26 cellular contexts compared by ENCODE assay signal in the genomic region with DNA sequence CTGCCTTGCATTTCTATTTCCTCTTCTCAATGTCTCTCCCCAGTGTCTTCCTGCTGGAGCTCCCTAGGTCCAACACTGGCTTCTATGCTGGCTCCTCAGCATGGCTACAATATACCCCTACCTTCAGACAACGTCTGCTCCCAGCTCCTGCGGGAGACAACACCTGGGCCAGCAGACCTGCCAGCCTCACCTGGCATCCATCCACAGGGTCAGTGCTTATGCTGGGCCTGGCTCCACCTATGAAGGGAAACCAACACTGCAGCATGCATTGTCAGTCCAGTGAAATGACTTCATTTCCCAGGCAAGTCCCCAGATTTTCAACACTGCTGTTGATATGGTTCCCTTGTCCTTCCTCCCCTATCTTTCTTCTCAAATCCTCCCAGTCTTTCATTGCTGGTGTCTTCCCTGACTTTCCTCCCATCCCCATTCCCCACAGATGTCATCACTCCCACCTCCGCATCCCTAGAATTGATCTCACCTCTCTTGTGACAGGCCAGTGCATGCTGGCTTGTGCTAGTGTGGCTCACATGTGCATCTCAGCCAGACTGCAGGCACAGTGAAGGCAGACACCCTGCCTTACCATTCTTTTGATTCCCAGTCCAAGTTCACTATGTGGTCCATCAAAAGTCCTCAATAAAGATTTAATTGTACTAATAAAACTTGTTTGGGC.
DNase-seq lines count a peak whose midpoint lies in the region; ATAC-seq, FAIRE-seq and TF ChIP-seq lines count a peak whose summit lies in the region.
"Had no signal": no experiment of that assay in that cellular context is flagged by ENCODE, and none has a peak within 500 bp of the region (broad histone marks: within the 10 kb centered on the region; RNA-seq: fewer than 3 reads in every experiment).

No MANE protein-coding gene starts in this region.

- H3K36me3 Mint-ChIP-seq in natural killer cell treated with Interleukin-12 subunit alpha and Interleukin-12 subunit beta and Interleukin-15 and Interleukin-18, amount 100 ng/mL, for 72 hours = no peaks in the 10 kb centered on the region
- H3K36me3 Mint-ChIP-seq in natural killer cell (no peaks in the 10 kb centered on the region), astrocyte (ENCODE audit: low read depth, unreplicated experiment) (no peaks in the 10 kb centered on the region)
- H3K36me3 Mint-ChIP-seq: CD8-positive, alpha-beta memory T cell had no signal

- no peaks in the 10 kb centered on the region for H3K79me2 ChIP-seq in astrocyte (ENCODE audit: insufficient read depth, low read length)

- H3K4me1 ChIP-seq in astrocyte (ENCODE audit: insufficient read depth, low read length) = peaks cover 15% of the 10 kb centered on the region
- H3K4me1 ChIP-seq: A549 had no signal

- FAIRE-seq in astrocyte (lab: Jason Lieb, UNC) = no peak
- FAIRE-seq: A549, H1, RCC 7860 had no signal

- peaks cover 24 to 38% of the 10 kb centered on the region in 2 donors for H3K27me3 Mint-ChIP-seq in natural killer cell treated with Interleukin-12 subunit alpha and Interleukin-12 subunit beta and Interleukin-15 and Interleukin-18, amount 100 ng/mL, for 72 hours
- H3K27me3 Mint-ChIP-seq in natural killer cell (ENCODE audit: low read depth in 2 of 2) = peaks cover 13 to 76% of the 10 kb centered on the region in 2 donors
- H3K27me3 Mint-ChIP-seq in astrocyte (ENCODE audit: low read depth, unreplicated experiment) = no peaks in the 10 kb centered on the region

- no peak overlapping the region for H3K27ac ChIP-seq in astrocyte (ENCODE audit: low read depth, low read length)
- H3K27ac ChIP-seq: A549, sigmoid colon, VCaP had no signal

- no peak for DNase-seq in natural killer cell treated with Interleukin-12 subunit alpha and Interleukin-12 subunit beta and Interleukin-15 and Interleukin-18, amount 100 ng/mL, for 72 hours (ENCODE audit: low spot score)
- no peak for DNase-seq in natural killer cell
- DNase-seq in astrocyte (ENCODE audit: low read depth) = no peak
- peak; percentile 17 for DNase-seq in mucosa of gallbladder (ENCODE audit: low spot score)
- DNase-seq in iPS-NIHi7 (ENCODE audit: extremely low spot score) = no peak
- DNase-seq in activated CD8-positive, alpha-beta memory T cell treated with anti-CD3 and anti-CD28 coated beads for 24 hours = no peak
- no peak for DNase-seq in occipital lobe (lab: John Stamatoyannopoulos, UW)
- no peak for DNase-seq in T1000 (lab: John Stamatoyannopoulos, UW)
- DNase-seq: activated CD4-positive, alpha-beta T cell treated with anti-CD3 and anti-CD28 coated beads for 48 hours; activated naive CD4-positive, alpha-beta T cell treated with Interleukin-2 at 50 U/mL for 16 hours; activated T-cell treated with anti-CD3 and anti-CD28 coated beads, Interleukin-2, amount 50 U/mL, for 4 hours; CD8-positive, alpha-beta memory T cell; effector CD4-positive, alpha-beta T cell; head of caudate nucleus; NCI-H2081 treated with DMSO at 0.1 percent for 48 hours; NCI-H510A; SIG-M5; sigmoid colon; stimulated activated naive CD4-positive, alpha-beta T cell treated with Interleukin-2 at 50 U/mL for 16 hours had no signal

- TF ChIP-seq CTCF in natural killer cell (IDR thresholded peaks at IDR 0.05) = no peak
- TF ChIP-seq CTCF in astrocyte (IDR thresholded peaks at IDR 0.05; ENCODE audit: insufficient read depth, low read depth, low read length) = no peak

- no peak overlapping the region for H3K4me2 ChIP-seq in astrocyte (ENCODE audit: low read length)
- H3K4me2 ChIP-seq: A549 had no signal

- no peaks in the 10 kb centered on the region for H3K9me3 Mint-ChIP-seq in natural killer cell treated with Interleukin-12 subunit alpha and Interleukin-12 subunit beta and Interleukin-15 and Interleukin-18, amount 100 ng/mL, for 72 hours
- H3K9me3 Mint-ChIP-seq in natural killer cell (no peaks in the 10 kb centered on the region), astrocyte (ENCODE audit: unreplicated experiment) (no peaks in the 10 kb centered on the region)
- H3K9me3 Mint-ChIP-seq: activated T-cell treated with anti-CD3 and anti-CD28 coated beads, Interleukin-2, amount 50 U/mL, for 4 hours; CD8-positive, alpha-beta memory T cell; neural crest cell had no signal

- intact Hi-C loops in natural killer cell (cut with micrococcal nuclease) = no loop called here

- H3K9me3 ChIP-seq in astrocyte (ENCODE audit: insufficient read depth, low read depth, low read length) = no peaks in the 10 kb centered on the region
- H3K9me3 ChIP-seq: A549, mucosa of descending colon, sigmoid colon had no signal

- H3K27ac Mint-ChIP-seq in natural killer cell treated with Interleukin-12 subunit alpha and Interleukin-12 subunit beta and Interleukin-15 and Interleukin-18, amount 100 ng/mL, for 72 hours = no peak overlapping the region
- H3K27ac Mint-ChIP-seq in natural killer cell = no peak overlapping the region
- H3K27ac Mint-ChIP-seq in astrocyte (ENCODE audit: unreplicated experiment) = peak overlapping the region; percentile 64
- H3K27ac Mint-ChIP-seq: CD8-positive, alpha-beta memory T cell had no signal

- no peaks in the 10 kb centered on the region for H3K4me1 Mint-ChIP-seq in natural killer cell treated with Interleukin-12 subunit alpha and Interleukin-12 subunit beta and Interleukin-15 and Interleukin-18, amount 100 ng/mL, for 72 hours (ENCODE audit: low read depth in 2 of 2)
- H3K4me1 Mint-ChIP-seq in natural killer cell (no peaks in the 10 kb centered on the region), astrocyte (ENCODE audit: low read depth, unreplicated experiment) (peaks cover 25% of the 10 kb centered on the region)
- H3K4me1 Mint-ChIP-seq: CD8-positive, alpha-beta memory T cell had no signal

- H3K27me3 ChIP-seq in astrocyte (ENCODE audit: insufficient read depth, low read length) = peaks cover 2% of the 10 kb centered on the region
- H3K27me3 ChIP-seq: sigmoid colon had no signal

- H3K4me3 ChIP-seq in astrocyte (ENCODE audit: insufficient read depth, low read depth, low read length) = no peak overlapping the region
- H3K4me3 ChIP-seq: A549, lung, mucosa of descending colon, sigmoid colon had no signal

- H3K4me3 Mint-ChIP-seq in natural killer cell treated with Interleukin-12 subunit alpha and Interleukin-12 subunit beta and Interleukin-15 and Interleukin-18, amount 100 ng/mL, for 72 hours = no peak overlapping the region
- H3K4me3 Mint-ChIP-seq in natural killer cell (no peak overlapping the region), astrocyte (ENCODE audit: unreplicated experiment) (no peak overlapping the region)
- H3K4me3 Mint-ChIP-seq: activated T-cell treated with anti-CD3 and anti-CD28 coated beads, Interleukin-2, amount 50 U/mL, for 4 hours; CD8-positive, alpha-beta memory T cell; neural crest cell had no signal

- no peaks in the 10 kb centered on the region for H4K20me1 ChIP-seq in astrocyte (ENCODE audit: insufficient read depth, low read length)

- ATAC-seq in natural killer cell treated with Interleukin-12 subunit alpha and Interleukin-12 subunit beta and Interleukin-15 and Interleukin-18, amount 100 ng/mL, for 72 hours = peak; percentile 36 to 44
- ATAC-seq in natural killer cell = no peak
- ATAC-seq: A549; activated T-cell treated with anti-CD3 and anti-CD28 coated beads, Interleukin-2, amount 50 U/mL, for 4 hours had no signal

- no peaks in the 10 kb centered on the region for H3K36me3 ChIP-seq in astrocyte (ENCODE audit: insufficient read depth, low read length)
- H3K36me3 ChIP-seq: sigmoid colon had no signal

- H2AFZ ChIP-seq in astrocyte (ENCODE audit: low read depth, low read length) = no peak overlapping the region

- no peak overlapping the region for H3K9ac ChIP-seq in astrocyte (ENCODE audit: low read length)

Comparison
In these comparisons a context has a peak if more than half of its experiments do, and no peak if none do; other contexts are left out.
1. ATAC-seq: peak in natural killer cell treated with Interleukin-12 subunit alpha and Interleukin-12 subunit beta and Interleukin-15 and Interleukin-18, amount 100 ng/mL, for 72 hours (2 of 2); none in natural killer cell (0 of 3).